31 cellular contexts compared by ENCODE assay signal in the genomic region with DNA sequence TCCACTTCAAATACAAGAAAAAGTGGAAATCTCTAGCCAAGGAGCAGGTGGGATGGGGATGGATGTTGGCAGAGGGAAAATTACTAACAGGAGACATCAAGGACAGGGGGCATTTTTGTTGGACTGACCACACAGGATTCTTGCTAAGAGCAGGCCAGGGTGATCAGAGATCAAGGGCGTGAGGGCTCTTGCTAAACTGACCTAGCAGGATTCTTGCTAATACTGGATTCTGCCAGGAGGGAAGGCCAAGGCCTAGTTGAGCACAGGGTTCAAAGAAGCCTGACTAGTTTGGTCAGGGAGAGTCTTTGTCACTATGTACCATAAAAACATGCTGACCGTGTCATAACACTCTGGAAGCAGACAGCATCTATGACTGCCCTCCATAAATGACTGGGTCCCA.
A peak's percentile ranks its signal among the peaks of the same experiment; 100 is the strongest.
DNase-seq lines count a peak whose midpoint lies in the region; ATAC-seq and TF ChIP-seq lines count a peak whose summit lies in the region.
"Had no signal": no experiment of that assay in that cellular context is flagged by ENCODE, and none has a peak within 500 bp of the region (broad histone marks: within the 10 kb centered on the region; RNA-seq: fewer than 3 reads in every experiment).

No MANE protein-coding gene starts in this region.

- CTCF ChIA-PET in activated CD8-positive, alpha-beta T cell treated with anti-CD3 and anti-CD28 coated beads, Interleukin-2, amount 10 ng/mL, durations not matched to agents 7 days and 5 days (lab: Charles Lee): no interaction called here

- H2BK12ac ChIP-seq in trophoblast cell (ENCODE audit: low read length): no peak overlapping the region

- no peak overlapping the region for H4K8ac ChIP-seq in trophoblast cell (ENCODE audit: low read depth, low read length)

- H2BK5ac ChIP-seq in trophoblast cell (ENCODE audit: low read depth, low read length, poor library complexity): no peak overlapping the region

- H3K4me3 ChIP-seq in trophoblast cell (ENCODE audit: low read depth, low read length) (no peak overlapping the region), WERI-Rb-1 (ENCODE audit: low read depth, low read length) (no peak overlapping the region)
- H3K4me3 ChIP-seq: A549; BLaER1; BLaER1 treated with 17β-estradiol and CSF1 and Interleukin-3, amounts not matched to agents 10 nM and 100 nM had no signal

- H3K4me2 ChIP-seq in trophoblast cell (ENCODE audit: low read length): no peak overlapping the region
- H3K4me2 ChIP-seq: A549; BLaER1; BLaER1 treated with 17β-estradiol and CSF1 and Interleukin-3, amounts not matched to agents 10 nM and 100 nM had no signal

- no peak overlapping the region for H2BK120ac ChIP-seq in trophoblast cell (ENCODE audit: insufficient read depth, low read length, poor library complexity)

- no peaks in the 10 kb centered on the region for H3K27me3 ChIP-seq in trophoblast cell (ENCODE audit: insufficient read depth, low read length)
- peaks cover 35% of the 10 kb centered on the region for H3K27me3 ChIP-seq in WERI-Rb-1 (ENCODE audit: insufficient read depth, low read depth, severe bottlenecking)
- H3K27me3 ChIP-seq: BE2C; BLaER1; BLaER1 treated with 17β-estradiol and CSF1 and Interleukin-3, amounts not matched to agents 10 nM and 100 nM had no signal

- peaks cover 10% of the 10 kb centered on the region for H3K79me1 ChIP-seq in trophoblast cell (ENCODE audit: low read length)

- no peak overlapping the region for H3K14ac ChIP-seq in trophoblast cell (ENCODE audit: low read length)

- no peaks in the 10 kb centered on the region for H3K9me3 Mint-ChIP-seq in activated CD8-positive, alpha-beta T cell treated with anti-CD3 and anti-CD28 coated beads, Interleukin-2, amount 10 ng/mL, durations not matched to agents 7 days and 5 days (ENCODE audit: insufficient read depth)

- H2AK5ac ChIP-seq in trophoblast cell (ENCODE audit: low read length): no peak overlapping the region

- H4K91ac ChIP-seq in trophoblast cell (ENCODE audit: low read depth, low read length): no peak overlapping the region

- no peak overlapping the region for H3K4ac ChIP-seq in trophoblast cell (ENCODE audit: low read depth, low read length)

- no peaks in the 10 kb centered on the region for H3K36me3 Mint-ChIP-seq in activated CD8-positive, alpha-beta T cell treated with anti-CD3 and anti-CD28 coated beads, Interleukin-2, amount 10 ng/mL, durations not matched to agents 7 days and 5 days (ENCODE audit: low read depth)
- H3K36me3 Mint-ChIP-seq: CD14-positive monocyte; CD4-positive, alpha-beta memory T cell; CD4-positive, CD25-positive, alpha-beta regulatory T cell; CD8-positive, alpha-beta memory T cell; CD8-positive, alpha-beta T cell had no signal

- H3K18ac ChIP-seq in trophoblast cell (ENCODE audit: low read length): no peak overlapping the region

- no CpG with 5 or more reads among the region's 2 CpGs for WGBS in trophoblast cell (ENCODE audit: extremely low coverage, insufficient coverage, insufficient read length)

- H3K4me1 Mint-ChIP-seq in activated CD8-positive, alpha-beta T cell treated with anti-CD3 and anti-CD28 coated beads, Interleukin-2, amount 10 ng/mL, durations not matched to agents 7 days and 5 days (ENCODE audit: low read depth): no peaks in the 10 kb centered on the region
- H3K4me1 Mint-ChIP-seq: B cell; CD14-positive monocyte; CD4-positive, alpha-beta memory T cell; CD4-positive, CD25-positive, alpha-beta regulatory T cell; CD8-positive, alpha-beta memory T cell had no signal

- no peak overlapping the region for H3K27ac Mint-ChIP-seq in activated CD8-positive, alpha-beta T cell treated with anti-CD3 and anti-CD28 coated beads, Interleukin-2, amount 10 ng/mL, durations not matched to agents 7 days and 5 days
- H3K27ac Mint-ChIP-seq: B cell; CD14-positive monocyte; CD4-positive, alpha-beta memory T cell; CD4-positive, alpha-beta T cell; CD4-positive, CD25-positive, alpha-beta regulatory T cell; CD8-positive, alpha-beta memory T cell; CD8-positive, alpha-beta T cell had no signal

- H2AFZ ChIP-seq in trophoblast cell (ENCODE audit: insufficient read depth, low read length, poor library complexity): no peak overlapping the region

- peaks cover 7 to 12% of the 10 kb centered on the region in 2 experiments for H3K4me1 ChIP-seq in trophoblast cell (ENCODE audit: control insufficient read depth in 1 of 2, insufficient read depth in 2 of 2, low read length in 2 of 2)
- H3K4me1 ChIP-seq: A549; BE2C; BLaER1; BLaER1 treated with 17β-estradiol and CSF1 and Interleukin-3, amounts not matched to agents 10 nM and 100 nM; Caco-2 had no signal

- POLR2A ChIA-PET in activated CD8-positive, alpha-beta T cell treated with anti-CD3 and anti-CD28 coated beads, Interleukin-2, amount 10 ng/mL, durations not matched to agents 7 days and 5 days (lab: Charles Lee): no interaction called here

- DNase-seq in islet precursor cell: peak; percentile 61
- peak; percentile 90 to 91 for DNase-seq in trophoblast cell
- DNase-seq in activated CD8-positive, alpha-beta T cell treated with anti-CD3 and anti-CD28 coated beads, Interleukin-2, amount 10 ng/mL, durations not matched to agents 7 days and 5 days: no peak
- no peak for DNase-seq in WERI-Rb-1
- DNase-seq: 8988T; ACHN; AML-193; BE2C; C1 segment of cervical spinal cord; Caco-2; Calu3; CD4-positive, alpha-beta memory T cell; CD4-positive, alpha-beta T cell; CD4-positive, CD25-positive, alpha-beta regulatory T cell; CD8-positive, alpha-beta memory T cell; CD8-positive, alpha-beta T cell; COR-L47; DMS 273 treated with DMSO at 0.1 percent for 48 hours; DMS153; DMS53; DMS79; DMS79 treated with DMSO at 0.1 percent for 48 hours; DND-41; EL had no signal

- no peaks in the 10 kb centered on the region for H3K79me2 ChIP-seq in trophoblast cell (ENCODE audit: control insufficient read depth, insufficient read depth, low read length, poor library complexity)

- H3K36me3 ChIP-seq in trophoblast cell (ENCODE audit: control insufficient read depth in 1 of 2, insufficient read depth in 2 of 2, low read length in 2 of 2) (no peaks in the 10 kb centered on the region), WERI-Rb-1 (no peaks in the 10 kb centered on the region)
- H3K36me3 ChIP-seq: BE2C; BLaER1; BLaER1 treated with 17β-estradiol and CSF1 and Interleukin-3, amounts not matched to agents 10 nM and 100 nM had no signal

- H4K12ac ChIP-seq in trophoblast cell (ENCODE audit: low read depth, low read length): no peak overlapping the region

- no peak overlapping the region for H3K4me3 Mint-ChIP-seq in activated CD8-positive, alpha-beta T cell treated with anti-CD3 and anti-CD28 coated beads, Interleukin-2, amount 10 ng/mL, durations not matched to agents 7 days and 5 days
- H3K4me3 Mint-ChIP-seq: B cell; CD14-positive monocyte; CD4-positive, alpha-beta memory T cell; CD4-positive, alpha-beta T cell; CD4-positive, CD25-positive, alpha-beta regulatory T cell; CD8-positive, alpha-beta memory T cell; CD8-positive, alpha-beta T cell had no signal

- TF ChIP-seq CTCF in WERI-Rb-1 (IDR thresholded peaks at IDR 0.05; ENCODE audit: low read depth, low read length): no peak

- H3K9ac ChIP-seq in trophoblast cell (ENCODE audit: low read length): no peak overlapping the region
- H3K9ac ChIP-seq: BLaER1; BLaER1 treated with 17β-estradiol and CSF1 and Interleukin-3, amounts not matched to agents 10 nM and 100 nM had no signal

- ATAC-seq in activated CD8-positive, alpha-beta T cell treated with anti-CD3 and anti-CD28 coated beads, Interleukin-2, amount 10 ng/mL, durations not matched to agents 7 days and 5 days: no peak
- ATAC-seq: A549; CD8-positive, alpha-beta T cell had no signal

- H3K23ac ChIP-seq in trophoblast cell (ENCODE audit: low read length): no peak overlapping the region

- H3K27ac ChIP-seq in trophoblast cell (ENCODE audit: low read depth, low read length) (no peak overlapping the region), WERI-Rb-1 (no peak overlapping the region)
- H3K27ac ChIP-seq: 22Rv1; A549; BLaER1; BLaER1 treated with 17β-estradiol and CSF1 and Interleukin-3, amounts not matched to agents 10 nM and 100 nM; C4-2B had no signal

- no peaks in the 10 kb centered on the region for H3K27me3 Mint-ChIP-seq in activated CD8-positive, alpha-beta T cell treated with anti-CD3 and anti-CD28 coated beads, Interleukin-2, amount 10 ng/mL, durations not matched to agents 7 days and 5 days (ENCODE audit: low read depth)
- H3K27me3 Mint-ChIP-seq: B cell; CD4-positive, alpha-beta T cell; CD4-positive, CD25-positive, alpha-beta regulatory T cell had no signal

- H3K9me3 ChIP-seq in trophoblast cell (ENCODE audit: insufficient read depth, low read depth, low read length) (no peaks in the 10 kb centered on the region), WERI-Rb-1 (ENCODE audit: severe bottlenecking) (no peaks in the 10 kb centered on the region)
- H3K9me3 ChIP-seq: A549, BE2C, BLaER1, Caco-2 had no signal

Comparison
In these comparisons a context has a peak if more than half of its experiments do, and no peak if none do; other contexts are left out.
1. DNase-seq: peak in islet precursor cell (single experiment) and trophoblast cell (2 of 2); none in activated CD8-positive, alpha-beta T cell treated with anti-CD3 and anti-CD28 coated beads, Interleukin-2, amount 10 ng/mL, durations not matched to agents 7 days and 5 days (single experiment) and WERI-Rb-1 (single experiment).